In genomic region chr10:120984221-120984620, GRCh38 we compare ENCODE assay signal across 16 cellular contexts.
A peak's percentile ranks its signal among the peaks of the same experiment; 100 is the strongest.
DNase-seq lines count a peak whose midpoint lies in the region; ATAC-seq and TF ChIP-seq lines count a peak whose summit lies in the region.
"Had no signal": no experiment of that assay in that cellular context is flagged by ENCODE, and none has a peak within 500 bp of the region (broad histone marks: within the 10 kb centered on the region; RNA-seq: fewer than 3 reads in every experiment).

No MANE protein-coding gene starts in this region.

- H3K9ac ChIP-seq in H9 (ENCODE audit: extremely low read depth, insufficient read length, low read length): no peak overlapping the region
- H3K9ac ChIP-seq: BLaER1 had no signal

- DNase-seq in right atrium auricular region (ENCODE audit: low spot score): peak; percentile 16
- no peak for DNase-seq in right cardiac atrium
- peak; percentile 38 for DNase-seq in islet precursor cell
- DNase-seq in osteocyte (ENCODE audit: extremely low spot score, unreplicated experiment): peak; percentile 63
- DNase-seq in GF-D8 (lab: John Stamatoyannopoulos, UW): no peak
- DNase-seq in H9: no peak
- DNase-seq: 8988T; Calu3; CD4-positive, alpha-beta memory T cell; DMS79 treated with DMSO at 0.1 percent for 48 hours; H7 had no signal

- WGBS in right cardiac atrium: 79% methylated on average over 4 of the region's 4 CpGs
- no CpG with 5 or more reads among the region's 4 CpGs for WGBS in H9 (ENCODE audit: extremely low coverage, insufficient read length, low lambda C conversion rate)

- no peaks in the 10 kb centered on the region for H3K36me3 ChIP-seq in right atrium auricular region
- H3K36me3 ChIP-seq: BLaER1 had no signal

- no peak overlapping the region for H3K14ac ChIP-seq in H9 (ENCODE audit: insufficient read depth, low read length)

- ATAC-seq in right cardiac atrium (no peak), HG03521 (IDR thresholded peaks at IDR 0.05; ENCODE audit: unreplicated experiment) (no peak)
- ATAC-seq: GM12878, GM23338 had no signal

- peaks cover 3% of the 10 kb centered on the region for H3K4me1 Mint-ChIP-seq in osteocyte (ENCODE audit: unreplicated experiment)
- H3K4me1 Mint-ChIP-seq in H9: peaks cover 31 to 36% of the 10 kb centered on the region in 2 experiments

- no peak overlapping the region for H2BK120ac ChIP-seq in H9 (ENCODE audit: low read depth, low read length, poor library complexity, severe bottlenecking)

- H3K27me3 Mint-ChIP-seq in osteocyte (ENCODE audit: unreplicated experiment) (peaks cover 18% of the 10 kb centered on the region), H9 (ENCODE audit: low read depth) (peaks cover 31% of the 10 kb centered on the region)

- no peak overlapping the region for H2BK20ac ChIP-seq in H9 (ENCODE audit: low read depth, low read length, poor library complexity, severe bottlenecking)

- H2AFZ ChIP-seq in H9 (ENCODE audit: low read length): no peak overlapping the region
- H2AFZ ChIP-seq: GM23338 had no signal

- H3K4me2 ChIP-seq in H9 (ENCODE audit: insufficient read depth, insufficient read length, low read length): no peak overlapping the region
- H3K4me2 ChIP-seq: BLaER1, GM23338 had no signal

- H3K4ac ChIP-seq in H9 (ENCODE audit: low read depth, low read length): no peak overlapping the region

- H3K23me2 ChIP-seq in H9 (ENCODE audit: insufficient read length, low read depth, low read length, poor library complexity, severe bottlenecking): peaks cover 9% of the 10 kb centered on the region

- H3K4me1 ChIP-seq in right atrium auricular region: peaks cover 0 to 7% of the 10 kb centered on the region in 2 donors
- H3K4me1 ChIP-seq in right cardiac atrium (ENCODE audit: control insufficient read depth, insufficient read depth, low read length): peaks cover 3% of the 10 kb centered on the region
- peaks cover 9% of the 10 kb centered on the region for H3K4me1 ChIP-seq in H9 (ENCODE audit: insufficient read depth, low read length)

- H2BK5ac ChIP-seq in H9 (ENCODE audit: insufficient read length, low read length): no peak overlapping the region

- H3K27me3 ChIP-seq in right atrium auricular region (no peaks in the 10 kb centered on the region), right cardiac atrium (ENCODE audit: control insufficient read depth, insufficient read depth) (no peaks in the 10 kb centered on the region), H9 (ENCODE audit: insufficient read depth, low read length) (no peaks in the 10 kb centered on the region; the same call in 1 of the 2 replicates)
- H3K27me3 ChIP-seq: BLaER1 had no signal

- H3K18ac ChIP-seq in H9 (ENCODE audit: insufficient read length, low read depth, low read length): no peak overlapping the region

- no peak overlapping the region for H2AK5ac ChIP-seq in H9 (ENCODE audit: insufficient read length, low read length)

- H3K4me3 Mint-ChIP-seq in osteocyte (ENCODE audit: unreplicated experiment) (no peak overlapping the region), H9 (no peak overlapping the region)
- H3K4me3 Mint-ChIP-seq: CD4-positive, alpha-beta memory T cell; GM23338 had no signal

- no peak overlapping the region for H3K56ac ChIP-seq in H9 (ENCODE audit: insufficient read length, low read depth, low read length)

- H3K9me3 Mint-ChIP-seq in osteocyte (ENCODE audit: unreplicated experiment) (peaks cover 19% of the 10 kb centered on the region), H9 (peaks cover 27 to 35% of the 10 kb centered on the region in 2 experiments)

- H3K9me3 ChIP-seq in right atrium auricular region (peaks cover 0 to 9% of the 10 kb centered on the region in 2 donors), right cardiac atrium (ENCODE audit: control insufficient read depth, low read length) (peaks cover 2% of the 10 kb centered on the region), H9 (ENCODE audit: control insufficient read depth, low read depth, low read length) (peaks cover 22% of the 10 kb centered on the region)

- no peaks in the 10 kb centered on the region for H3K79me1 ChIP-seq in H9 (ENCODE audit: insufficient read depth, low read depth, low read length, poor library complexity, severe bottlenecking)

- H3K27ac Mint-ChIP-seq in osteocyte (ENCODE audit: unreplicated experiment): no peak overlapping the region
- no peak overlapping the region for H3K27ac Mint-ChIP-seq in H9
- H3K27ac Mint-ChIP-seq: CD14-positive monocyte, GM23338 had no signal

- H3K23ac ChIP-seq in H9 (ENCODE audit: insufficient read length, low read depth, low read length): no peak overlapping the region

- H3K36me3 Mint-ChIP-seq in osteocyte (ENCODE audit: unreplicated experiment) (no peaks in the 10 kb centered on the region), H9 (ENCODE audit: insufficient read depth in 1 of 3, low read depth in 3 of 3) (peaks cover 10 to 34% (median 19%) of the 10 kb centered on the region in 3 experiments)
- H3K36me3 Mint-ChIP-seq: CD14-positive monocyte had no signal

- no peak overlapping the region for H3T11ph ChIP-seq in H9 (ENCODE audit: low read length)

- H4K8ac ChIP-seq in H9 (replicated peaks; ENCODE audit: insufficient read length, low read depth, low read length): no peak overlapping the region

- H3K79me2 ChIP-seq in H9 (ENCODE audit: insufficient read depth, low read length): no peaks in the 10 kb centered on the region

- H4K91ac ChIP-seq in H9 (ENCODE audit: insufficient read length, low read depth, low read length): no peak overlapping the region

- no peak for TF ChIP-seq CTCF in right atrium auricular region (IDR thresholded peaks at IDR 0.05)
- TF ChIP-seq CTCF in osteocyte (IDR thresholded peaks at IDR 0.05): no peak
- no peak for TF ChIP-seq CTCF in H9 (conservative IDR thresholded peaks at IDR 0.05)

- H2BK12ac ChIP-seq in H9 (ENCODE audit: insufficient read length, low read depth, low read length): no peak overlapping the region

- H3K4me3 ChIP-seq in right atrium auricular region: no peak overlapping the region
- H3K4me3 ChIP-seq in right cardiac atrium (ENCODE audit: low read length): no peak overlapping the region
- H3K4me3 ChIP-seq: BLaER1, GM12878, GM23338 had no signal

- no peak overlapping the region for H2BK15ac ChIP-seq in H9 (ENCODE audit: low read depth, low read length)

- intact Hi-C loops in right cardiac atrium (cut with DNase I): no loop called here

- no peaks in the 10 kb centered on the region for H4K20me1 ChIP-seq in H9 (ENCODE audit: control insufficient read depth, insufficient read depth, insufficient read length)
- H4K20me1 ChIP-seq: BLaER1 had no signal

- H3K27ac ChIP-seq in right atrium auricular region (no peak overlapping the region), right cardiac atrium (ENCODE audit: low read length) (no peak overlapping the region), H9 (ENCODE audit: insufficient read length, low read depth, low read length) (no peak overlapping the region)
- H3K27ac ChIP-seq: BLaER1 had no signal

- no peak overlapping the region for H4K5ac ChIP-seq in H9 (ENCODE audit: insufficient read length, low read depth, low read length)

Comparison
In these comparisons a context has a peak if more than half of its experiments do, and no peak if none do; other contexts are left out.
1. DNase-seq: peak in right atrium auricular region (single experiment), islet precursor cell (single experiment) and osteocyte (single experiment); none in right cardiac atrium (0 of 3), GF-D8 (single experiment) and H9 (single experiment).